Comparison of ENCODE assay signal across 14 cellular contexts in the genomic region with DNA sequence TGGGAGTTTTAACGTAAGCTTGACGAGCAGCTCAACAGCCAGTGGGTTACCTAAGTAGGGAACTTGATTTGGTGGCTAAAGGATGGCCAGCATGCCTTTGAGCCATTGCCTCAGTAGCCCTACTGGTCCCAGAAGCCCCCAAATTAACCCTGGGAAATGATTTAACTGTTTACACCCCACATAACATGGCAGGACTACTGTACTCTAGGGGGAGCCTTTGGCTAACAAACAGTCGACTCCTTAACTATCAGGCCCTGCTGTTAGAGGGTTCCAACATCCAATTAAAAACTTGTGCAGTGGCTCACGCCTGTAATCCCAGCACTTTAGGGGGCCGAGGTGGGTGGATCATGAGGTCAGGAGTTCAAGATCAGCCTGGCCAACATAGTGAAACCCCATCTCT. TPM values are rescaled to one million over a fixed set of nuclear protein-coding genes. Genes with fewer than 3 reads are reported as not detected.
A peak's percentile ranks its signal among the peaks of the same experiment; 100 is the strongest.
DNase-seq lines count a peak whose midpoint lies in the region; ATAC-seq and TF ChIP-seq lines count a peak whose summit lies in the region.
"Had no signal": no experiment of that assay in that cellular context is flagged by ENCODE, and none has a peak within 500 bp of the region (broad histone marks: within the 10 kb centered on the region; RNA-seq: fewer than 3 reads in every experiment).

No MANE protein-coding gene starts in this region.

- no peak overlapping the region for H3K4me3 ChIP-seq in SJCRH30
- H3K4me3 ChIP-seq in foreskin fibroblast (ENCODE audit: low read depth in 1 of 2, low read length in 2 of 2): no peak overlapping the region

- no peak overlapping the region for H3K27ac ChIP-seq in SJCRH30

- H3K36me3 ChIP-seq in SJCRH30: no peaks in the 10 kb centered on the region

- no peak for ATAC-seq in HG03159 (IDR thresholded peaks at IDR 0.05; ENCODE audit: unreplicated experiment)
- no peak for ATAC-seq in GM18861 (IDR thresholded peaks at IDR 0.05; ENCODE audit: unreplicated experiment)

- DNase-seq in GF-D8 (lab: John Stamatoyannopoulos, UW) (peak; percentile 8), KG1 (lab: John Stamatoyannopoulos, UW) (peak; percentile 24), SJCRH30 (peak; percentile 27 to 60), foreskin fibroblast (peak in 1 of 2 donors; percentile 23), amygdala (lab: John Stamatoyannopoulos, UW) (no peak)
- no peak for DNase-seq in stimulated activated naive CD4-positive, alpha-beta T cell treated with Interleukin-2 at 50 U/mL for 16 hours (lab: John Stamatoyannopoulos, UW)
- DNase-seq: activated T-cell treated with anti-CD3 and anti-CD28 coated beads, Interleukin-2, amount 50 U/mL, for 1 hour; COR-L47; islet precursor cell; NCI-H1694; nephron progenitor cell had no signal

- H3K9me3 ChIP-seq in SJCRH30 (replicated peaks): peaks cover 8% of the 10 kb centered on the region

- H3K4me1 ChIP-seq in SJCRH30: no peaks in the 10 kb centered on the region

- peak; percentile 7 for TF ChIP-seq CTCF in foreskin fibroblast (IDR thresholded peaks at IDR 0.05; ENCODE audit: low read depth, low read length)

- H3K27me3 ChIP-seq in SJCRH30: no peaks in the 10 kb centered on the region

RNA-seq across cellular contexts. Expression of gene SMCO1, which starts 9.4 kb away (rescaled TPM):
- not detected in 2 replicates for total RNA-seq in SJCRH30 (2014; rRNA removed; shearing (Covaris generic))
- total RNA-seq: epithelial cell of proximal tubule had no signal

RNA-seq across cellular contexts. Expression of gene RNF168, which starts 21.0 kb away (rescaled TPM):
- total RNA-seq in SJCRH30 (2014; rRNA removed; shearing (Covaris generic)): 26.0 and 30.0 TPM in 2 replicates

RNA-seq across cellular contexts. Expression of gene WDR53, which starts 43.8 kb away (rescaled TPM):
- 10.3 and 12.8 TPM in 2 replicates for total RNA-seq in SJCRH30 (2014; rRNA removed; shearing (Covaris generic))

RNA-seq across cellular contexts. Expression of gene FBXO45, which starts 43.9 kb away (rescaled TPM):
- 29.3 and 32.3 TPM in 2 replicates for total RNA-seq in SJCRH30 (2014; rRNA removed; shearing (Covaris generic))

Comparison
In these comparisons a context has a peak if more than half of its experiments do, and no peak if none do; other contexts are left out.
1. DNase-seq: peak in GF-D8 (single experiment), KG1 (single experiment) and SJCRH30 (2 of 2); none in amygdala (0 of 56) and stimulated activated naive CD4-positive, alpha-beta T cell treated with Interleukin-2 at 50 U/mL for 16 hours (single experiment).